Comparison of ENCODE assay signal across 18 cellular contexts in the genomic region with DNA sequence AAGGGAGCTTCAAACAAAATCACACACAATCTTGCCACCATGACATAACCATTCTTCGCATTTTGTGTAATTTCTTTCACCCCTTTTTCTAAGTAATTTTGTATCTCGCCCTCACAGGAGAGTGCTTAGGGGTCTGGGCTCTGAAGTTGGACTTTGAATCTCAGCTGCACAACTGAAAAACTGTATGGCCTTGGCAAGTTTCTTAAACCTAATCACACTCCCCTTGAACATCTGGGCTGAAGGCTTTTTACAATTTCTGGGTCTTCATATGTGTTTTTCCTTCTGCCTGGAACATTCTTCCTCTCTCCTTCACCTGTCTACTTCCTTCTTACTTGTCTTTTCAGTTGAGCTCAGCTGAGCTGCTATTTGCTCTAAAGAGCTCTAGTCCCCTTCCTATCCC. TPM values are rescaled to one million over a fixed set of nuclear protein-coding genes. Genes with fewer than 3 reads are reported as not detected.
"Had no signal": no experiment of that assay in that cellular context is flagged by ENCODE, and none has a peak within 500 bp of the region (broad histone marks: within the 10 kb centered on the region; RNA-seq: fewer than 3 reads in every experiment).

No MANE protein-coding gene starts in this region.

- H3K9me3 ChIP-seq: colonic mucosa, heart left ventricle, mucosa of descending colon, thyroid gland had no signal

- ATAC-seq: activated CD4-positive, CD25-positive, alpha-beta regulatory T cell treated with anti-CD3 and anti-CD28 coated beads, Interleukin-2, amount 50 U/mL, for 24 hours; heart left ventricle; left lobe of liver; mucosa of descending colon had no signal

- H3K27ac ChIP-seq: colonic mucosa, heart left ventricle, thyroid gland had no signal

- H3K36me3 ChIP-seq: colonic mucosa, thyroid gland had no signal

- H3K4me1 ChIP-seq: colonic mucosa had no signal

- FAIRE-seq: frontal cortex, TTC549, urothelium cell line had no signal

- DNase-seq: activated CD4-positive, alpha-beta memory T cell treated with anti-CD3 and anti-CD28 coated beads for 36 hours; activated gamma-delta T cell; caudate nucleus; colonic mucosa; heart left ventricle; islet precursor cell; mammary epithelial cell; mucosa of descending colon; stimulated activated CD4-positive, alpha-beta T cell treated with anti-CD3 and anti-CD28 coated beads, Interleukin-4, amount 100 ng/mL, for 24 hours; thyroid gland had no signal

- H3K27me3 ChIP-seq: colonic mucosa, thyroid gland had no signal

- H3K4me3 ChIP-seq: colonic mucosa, heart left ventricle, mucosa of descending colon, thyroid gland had no signal

RNA-seq across cellular contexts. Expression of gene CPB2, which starts 24.3 kb away (rescaled TPM):
- total RNA-seq: activated CD4-positive, alpha-beta memory T cell treated with anti-CD3 and anti-CD28 coated beads for 36 hours; fibroblast of lung; frontal cortex; heart left ventricle; mammary epithelial cell; mucosa of descending colon; osteocyte had no signal
- polyA plus RNA-seq: fibroblast of lung, heart left ventricle, mammary epithelial cell, neural cell had no signal

RNA-seq across cellular contexts. Expression of gene LCP1, which starts 52.9 kb away (rescaled TPM):
- total RNA-seq: osteocyte had no signal
